2 cellular contexts compared by ENCODE assay signal in genomic region chr6:144797881-144798589, GRCh38.
TF ChIP-seq lines count a peak whose summit lies in the region.

No MANE protein-coding gene starts in this region.

TF ChIP-seq in liver, 16 proteins besides CTCF, POLR2A, EP300 and RAD21 (continued from another document):
- no peak for TF ChIP-seq MAX (IDR thresholded peaks at IDR 0.05)
- TF ChIP-seq NR2F2 (IDR thresholded peaks at IDR 0.05), result peak; percentile 72

TF ChIP-seq in HepG2, 621 proteins besides CTCF, POLR2A, EP300 and RAD21 (continued from another document):
- TF ChIP-seq ZHX1 (CRISPR knock-in tag; IDR thresholded peaks at IDR 0.05; ENCODE audit: low read depth), result no peak
- no peak for TF ChIP-seq FOSL2 (CRISPR knock-in tag; IDR thresholded peaks at IDR 0.05)
- TF ChIP-seq MAFK (conservative IDR thresholded peaks at IDR 0.05 in 1 of 2, IDR thresholded peaks at IDR 0.05 in 1 of 2; ENCODE audit: low read length in 2 of 2), result no peak
- TF ChIP-seq CENPT (CRISPR knock-in tag; IDR thresholded peaks at IDR 0.05; ENCODE audit: low read depth), result no peak
- TF ChIP-seq THAP9 (CRISPR knock-in tag; IDR thresholded peaks at IDR 0.05; ENCODE audit: borderline replicate concordance), result no peak
- TF ChIP-seq ELF3 (CRISPR knock-in tag; IDR thresholded peaks at IDR 0.05), result no peak
- TF ChIP-seq AFF4 (CRISPR knock-in tag; IDR thresholded peaks at IDR 0.05), result no peak
